Comparison of ENCODE assay signal across 8 cellular contexts in the genomic region with DNA sequence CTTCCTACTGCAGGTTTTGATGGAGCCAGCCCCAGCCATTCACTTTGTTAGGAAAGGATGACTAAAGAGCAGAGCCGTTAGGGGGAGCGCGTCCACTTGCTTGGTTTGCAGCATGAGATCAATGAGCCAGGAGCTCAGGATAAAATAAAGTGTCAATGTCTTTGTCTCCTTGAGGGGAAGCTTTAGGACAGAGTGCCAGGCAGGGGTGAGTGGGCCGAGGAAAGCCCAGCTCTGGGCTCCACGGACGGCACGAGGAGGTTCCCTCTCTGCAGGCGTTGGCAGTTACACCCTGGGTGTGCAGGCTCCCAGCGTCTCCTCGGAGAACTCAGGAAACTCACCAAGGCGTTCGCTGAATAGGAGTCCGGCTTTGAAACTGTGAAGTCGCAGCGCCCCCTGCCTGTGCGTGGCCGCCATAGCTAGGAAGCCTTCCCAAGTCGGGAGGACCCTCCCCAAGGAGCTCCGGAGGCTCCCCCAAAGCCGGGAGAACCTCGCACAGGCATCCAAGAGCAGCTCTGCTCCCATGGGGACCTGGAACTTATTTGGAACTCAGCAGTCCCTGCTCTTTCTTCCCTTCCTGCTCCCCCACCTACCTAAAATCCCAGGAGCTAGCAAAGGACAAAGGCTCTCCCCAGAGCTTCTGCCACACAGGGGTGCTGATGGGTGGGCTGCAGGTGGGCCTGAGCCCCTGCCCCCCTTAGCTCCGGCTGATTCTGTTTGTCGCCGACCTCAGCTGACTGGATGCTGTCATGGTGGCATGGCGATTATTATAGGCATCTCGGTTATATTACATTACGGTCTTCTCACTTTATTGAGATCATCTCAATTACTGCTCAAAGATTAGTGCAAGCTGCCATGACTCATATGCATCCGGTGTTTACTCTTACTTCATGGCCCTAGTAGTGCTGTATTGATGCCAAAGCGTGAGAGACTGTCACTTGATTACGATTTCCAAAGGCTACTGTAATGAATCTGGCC. TPM values are rescaled to one million over a fixed set of nuclear protein-coding genes. Genes with fewer than 3 reads are reported as not detected.
DNase-seq lines count a peak whose midpoint lies in the region; ATAC-seq, FAIRE-seq and TF ChIP-seq lines count a peak whose summit lies in the region.

No MANE protein-coding gene starts in this region.

- TF ChIP-seq CTCF in AG04450 (IDR thresholded peaks at IDR 0.05; ENCODE audit: low read depth, low read length) (peak; percentile 88), MCF 10A (IDR thresholded peaks at IDR 0.05; ENCODE audit: unreplicated experiment) (peak; percentile 95)

- FAIRE-seq in small intestine (lab: Jason Lieb, UNC), result no peak

- peaks cover 21% of the 10 kb centered on the region for H3K4me1 Mint-ChIP-seq in MCF 10A (ENCODE audit: insufficient read depth, unreplicated experiment)

- peaks cover 29% of the 10 kb centered on the region for H3K27me3 Mint-ChIP-seq in MCF 10A (ENCODE audit: insufficient read depth, unreplicated experiment)

- no peaks in the 10 kb centered on the region for H3K36me3 ChIP-seq in small intestine (ENCODE audit: control insufficient read depth in 2 of 2, insufficient read depth in 2 of 2, low read length in 2 of 2)

- DNase-seq in AG04450 (ENCODE audit: low read depth, low spot score) (peak; percentile 59), GM19240 (ENCODE audit: insufficient read length, low spot score) (peak; percentile 57), NCI-H2107 (lab: John Stamatoyannopoulos, UW) (peak; percentile 35), UCSD-AML1 (lab: John Stamatoyannopoulos, UW; ENCODE audit: unreplicated experiment) (peak; percentile 85), MCF 10A (ENCODE audit: unreplicated experiment) (peak; percentile 87), iPS-NIHi7 (ENCODE audit: extremely low spot score) (peak; percentile 91), small intestine (peak; percentile 88)

- H3K36me3 Mint-ChIP-seq in MCF 10A (ENCODE audit: insufficient read depth, unreplicated experiment), result peaks cover 6% of the 10 kb centered on the region

- peak overlapping the region; percentile 66 for H3K4me3 Mint-ChIP-seq in MCF 10A (ENCODE audit: unreplicated experiment)

- H3K9me3 ChIP-seq in AG04450 (ENCODE audit: control insufficient read depth, insufficient read depth, low read length) (no peaks in the 10 kb centered on the region; the same call in 1 of the 2 replicates), small intestine (ENCODE audit: control insufficient read depth, low read depth) (no peaks in the 10 kb centered on the region)

- CTCF ChIA-PET in AG04450 (lab: Charles Lee) (interaction anchor here (0.5 to 7.9 kb wide), 108 partner anchors 9 to 1013 kb away, joined by 3 to 280 read pairs (median 5); partner anchors contain the start of genes GTF3A, LNX2, MTIF3 and URAD), MCF 10A (lab: Yijun Ruan, JAX) (interaction anchor here (0.5 to 8.2 kb wide), 142 partner anchors 9 to 2000 kb away, joined by 3 to 173 read pairs (median 5); partner anchors contain the start of genes GTF3A, LNX2, POLR1D and URAD)

- no peaks in the 10 kb centered on the region for H3K9me3 Mint-ChIP-seq in MCF 10A (ENCODE audit: unreplicated experiment)

- peaks cover 0 to 2% of the 10 kb centered on the region in 2 donors for H3K4me1 ChIP-seq in small intestine (ENCODE audit: control insufficient read depth in 2 of 2, insufficient read depth in 1 of 2, low read depth in 1 of 2, low read length in 1 of 2)

- H3K27me3 ChIP-seq in AG04450 (ENCODE audit: control insufficient read depth, insufficient read depth, low read length) (peaks cover 21% of the 10 kb centered on the region), small intestine (ENCODE audit: control insufficient read depth in 2 of 2, insufficient read depth in 2 of 2, low read length in 2 of 2) (peaks cover 4 to 13% of the 10 kb centered on the region in 2 donors)

- intact Hi-C loops in MCF 10A (cut with micrococcal nuclease), result loop anchor here (1.0 to 2.0 kb wide), 9 partner anchors 55 to 464 kb away; partner anchors contain the start of genes LNX2 and POLR1D

- H3K4me3 ChIP-seq in AG04450 (ENCODE audit: low read depth, low read length), result peak overlapping the region; percentile 49
- H3K4me3 ChIP-seq in small intestine (ENCODE audit: low read depth in 1 of 2, low read length in 2 of 2), result peak overlapping the region in 1 of 2 donors; percentile 2

- ATAC-seq in HG02610 (IDR thresholded peaks at IDR 0.05; ENCODE audit: unreplicated experiment), result no peak

- no TSS peak for BruUV-seq in MCF 10A (replicated peaks; lab: Mats Ljungman, UMichigan)

- no peak overlapping the region for H3K27ac ChIP-seq in AG04450 (ENCODE audit: low read depth, low read length)
- H3K27ac ChIP-seq in small intestine (ENCODE audit: low read depth in 1 of 2, low read length in 1 of 2), result peak overlapping the region in 1 of 2 donors; percentile 28

- POLR2A ChIA-PET in AG04450 (lab: Yijun Ruan, JAX), result interaction anchor here (1.0 to 1.3 kb wide), 2 partner anchors 294 to 464 kb away, joined by 3 to 5 read pairs; no protein-coding TSS in a partner anchor
- POLR2A ChIA-PET in MCF 10A (lab: Yijun Ruan, JAX), result interaction anchor here (0.6 to 3.4 kb wide), 20 partner anchors 56 to 465 kb away, joined by 3 to 29 read pairs (median 4); partner anchors contain the start of genes LNX2, MTIF3 and POLR1D

- WGBS in small intestine, 3 donors, result 3 to 7% (median 5%) methylated on average over 30 of the region's 30 CpGs

- H3K27ac Mint-ChIP-seq in MCF 10A (ENCODE audit: low read depth, unreplicated experiment), result peak overlapping the region; percentile 66

RNA-seq across cellular contexts. Expression of gene GSX1, which starts 34.4 kb away (rescaled TPM):
- not detected in 2 replicates for polyA plus RNA-seq in AG04450 (2011; rRNA removed)
- not detected in 2 replicates for polyA minus RNA-seq in AG04450 (2011; rRNA and poly(A)+ RNA removed)
- not detected in 2 replicates for total RNA-seq in MCF 10A (2022)
- polyA plus RNA-seq in small intestine, result not detected

Comparison
In these comparisons a context has a peak if more than half of its experiments do, and no peak if none do; other contexts are left out.
1. DNase-seq: peak in every context shown above with its lines; median percentile 91 in iPS-NIHi7; 88 in small intestine; 87 in MCF 10A; 85 in UCSD-AML1; 59 in AG04450; 57 in GM19240; 35 in NCI-H2107.